Comparison of ENCODE assay signal across 25 cellular contexts in the genomic region with DNA sequence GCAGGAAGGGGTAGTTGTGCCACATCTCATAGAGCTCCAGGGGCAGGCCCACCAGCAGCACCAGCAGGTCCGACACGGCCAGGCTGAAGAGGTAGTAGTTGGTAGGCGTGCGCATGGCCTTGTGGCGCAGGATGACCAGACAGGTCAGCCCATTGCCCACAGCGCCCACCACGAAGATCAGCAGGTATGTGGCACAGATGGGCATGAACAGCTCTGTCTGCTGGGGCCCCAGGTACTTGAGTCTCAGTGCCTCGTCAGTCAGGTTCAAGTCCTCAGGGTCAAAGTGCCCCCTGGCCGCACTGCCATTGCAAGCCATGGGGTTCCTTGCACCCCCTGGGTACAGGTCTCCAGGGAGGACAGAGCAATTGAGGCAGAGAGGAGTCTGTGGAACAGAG. TPM values are rescaled to one million over a fixed set of nuclear protein-coding genes. Genes with fewer than 3 reads are reported as not detected.
"Had no signal": no experiment of that assay in that cellular context is flagged by ENCODE, and none has a peak within 500 bp of the region (broad histone marks: within the 10 kb centered on the region; RNA-seq: fewer than 3 reads in every experiment).

No MANE protein-coding gene starts in this region.

- H3K9ac ChIP-seq: neural progenitor cell had no signal

- H3K4me3 Mint-ChIP-seq: activated CD8-positive, alpha-beta T cell treated with anti-CD3 and anti-CD28 coated beads, Interleukin-2, amount 10 ng/mL, durations not matched to agents 7 days and 5 days; activated naive CD8-positive, alpha-beta T cell treated with anti-CD3 and anti-CD28 coated beads for 36 hours; brain; endodermal cell; memory B cell had no signal

- H2AFZ ChIP-seq: neural progenitor cell had no signal

- H3K27ac ChIP-seq: adrenal gland, ascending aorta, neural progenitor cell, SK-N-MC, vagina had no signal

- DNase-seq: activated CD4-positive, alpha-beta T cell treated with anti-CD3 and anti-CD28 coated beads for 1 hour; activated CD8-positive, alpha-beta T cell treated with anti-CD3 and anti-CD28 coated beads, Interleukin-2, amount 10 ng/mL, durations not matched to agents 7 days and 5 days; activated naive CD4-positive, alpha-beta T cell; activated naive CD8-positive, alpha-beta T cell treated with anti-CD3 and anti-CD28 coated beads for 36 hours; adrenal gland; endodermal cell; foreskin fibroblast; head of caudate nucleus; hippocampal formation; midbrain; naive thymus-derived CD4-positive, alpha-beta T cell; spleen; stimulated activated naive CD4-positive, alpha-beta T cell treated with Interleukin-2 at 50 U/mL for 16 hours; substantia nigra had no signal

- H3K4me2 ChIP-seq: neural progenitor cell had no signal

- ATAC-seq: activated CD8-positive, alpha-beta T cell treated with anti-CD3 and anti-CD28 coated beads, Interleukin-2, amount 10 ng/mL, durations not matched to agents 7 days and 5 days; esophagus mucosa; naive thymus-derived CD4-positive, alpha-beta T cell; right cardiac atrium; WTC11 had no signal

- H3K27ac Mint-ChIP-seq: activated CD8-positive, alpha-beta T cell treated with anti-CD3 and anti-CD28 coated beads, Interleukin-2, amount 10 ng/mL, durations not matched to agents 7 days and 5 days; activated naive CD8-positive, alpha-beta T cell treated with anti-CD3 and anti-CD28 coated beads for 36 hours; brain; endodermal cell; memory B cell; naive thymus-derived CD4-positive, alpha-beta T cell; WTC11 had no signal

- H3K4me3 ChIP-seq: adrenal gland, ascending aorta, neural progenitor cell, SK-N-MC, upper lobe of left lung, vagina had no signal

- H3K9me3 Mint-ChIP-seq: brain, endodermal cell, memory B cell, neural progenitor cell, WTC11 had no signal

- H3K9me3 ChIP-seq: adrenal gland, ascending aorta, spleen, upper lobe of left lung, vagina had no signal

- H3K36me3 ChIP-seq: adrenal gland, ascending aorta, neural progenitor cell, spleen, upper lobe of left lung, vagina had no signal

- H3K27me3 ChIP-seq: adrenal gland, ascending aorta had no signal

- H3K36me3 Mint-ChIP-seq: brain, memory B cell, neural progenitor cell, WTC11 had no signal

RNA-seq across cellular contexts. Expression of gene NMUR1, which starts 1.6 kb away (rescaled TPM):
- total RNA-seq: activated naive CD8-positive, alpha-beta T cell treated with anti-CD3 and anti-CD28 coated beads for 36 hours; kidney epithelial cell; vagina had no signal
- polyA plus RNA-seq: naive thymus-derived CD4-positive, alpha-beta T cell had no signal
